Comparison of ENCODE assay signal across 24 cellular contexts in genomic region chr20:37905969-37906613, GRCh38. TPM values are rescaled to one million over a fixed set of nuclear protein-coding genes. Genes with fewer than 3 reads are reported as not detected.
DNase-seq lines count a peak whose midpoint lies in the region; ATAC-seq and TF ChIP-seq lines count a peak whose summit lies in the region.
"Had no signal": no experiment of that assay in that cellular context is flagged by ENCODE, and none has a peak within 500 bp of the region (broad histone marks: within the 10 kb centered on the region; RNA-seq: fewer than 3 reads in every experiment).

No MANE protein-coding gene starts in this region.

- H3K27me3 ChIP-seq in right cardiac atrium (ENCODE audit: control insufficient read depth, insufficient read depth) (no peaks in the 10 kb centered on the region), endocrine pancreas (ENCODE audit: control insufficient read depth, insufficient read depth, low read length) (no peaks in the 10 kb centered on the region), osteoblast (ENCODE audit: insufficient read depth, low read length) (peaks cover 30% of the 10 kb centered on the region), transverse colon (peaks cover 78% of the 10 kb centered on the region)

- WGBS in right cardiac atrium = 42% methylated on average over 9 of the region's 9 CpGs
- WGBS in transverse colon (ENCODE audit: low coverage in 1 of 2), 2 donors = 66% methylated on average over 9 of the region's 9 CpGs; no CpG with 5 or more reads in 1 of the 2 donors

- H3K4me2 ChIP-seq in osteoblast (ENCODE audit: insufficient read depth, low read length) = no peak overlapping the region
- H3K4me2 ChIP-seq: KMS-11 had no signal

- ATAC-seq in right cardiac atrium (no peak), left cardiac atrium (no peak), GM21737 (IDR thresholded peaks at IDR 0.05; ENCODE audit: unreplicated experiment) (no peak)
- ATAC-seq: GM23338, PC-3 had no signal

- no peaks in the 10 kb centered on the region for H3K9me3 ChIP-seq in right cardiac atrium (ENCODE audit: control insufficient read depth, low read length)
- no peaks in the 10 kb centered on the region for H3K9me3 ChIP-seq in endocrine pancreas (ENCODE audit: control insufficient read depth, low read length)
- H3K9me3 ChIP-seq in osteoblast (ENCODE audit: low read depth, low read length) = no peaks in the 10 kb centered on the region
- no peaks in the 10 kb centered on the region for H3K9me3 ChIP-seq in transverse colon

- H3K4me3 ChIP-seq in right cardiac atrium (ENCODE audit: low read length) (no peak overlapping the region), endocrine pancreas (ENCODE audit: control insufficient read depth, insufficient read depth, low read length) (no peak overlapping the region), osteoblast (ENCODE audit: insufficient read depth, low read length) (no peak overlapping the region), transverse colon (no peak overlapping the region)
- H3K4me3 ChIP-seq: GM23338, HAP-1 had no signal

- H4K20me1 ChIP-seq in osteoblast (ENCODE audit: insufficient read depth, low read length) = peaks cover 12% of the 10 kb centered on the region

- in situ Hi-C loops in transverse colon (cut with MboI; ENCODE audit: low pct_ligation_motif_present in 1 of 4, low pct_unique_long_range_greater_than_20kb in 1 of 4, low sequenced_read_pairs in 3 of 4) = no loop called here

- no peak for TF ChIP-seq EP300 in transverse colon (IDR thresholded peaks at IDR 0.05; ENCODE audit: low read depth)

- H2AFZ ChIP-seq in osteoblast (ENCODE audit: low read length) = no peak overlapping the region
- H2AFZ ChIP-seq: GM23338 had no signal

- intact Hi-C loops in right cardiac atrium (cut with DNase I) = loop anchor here in 1 of 4 donors (5.0 kb wide), 1 partner anchor 86 kb away; no protein-coding TSS in a partner anchor
- intact Hi-C loops in left cardiac atrium (cut with DNase I) = no loop called here
- intact Hi-C loops in transverse colon (cut with DNase I; ENCODE audit: low total_unique reads) = no loop called here

- DNase-seq in right cardiac atrium (no peak), left cardiac atrium (no peak), SK-N-DZ (ENCODE audit: low spot score) (peak; percentile 63), osteoblast (ENCODE audit: insufficient read length, low spot score, missing footprints) (peak; percentile 83), transverse colon (no peak)
- no peak for DNase-seq in stimulated activated naive CD4-positive, alpha-beta T cell (lab: John Stamatoyannopoulos, UW)
- DNase-seq: C1 segment of cervical spinal cord; CD4-positive, alpha-beta memory T cell; COR-L47; DMS53; IMR-90; MM.1S; NCI-H1694 treated with DMSO at 0.1 percent for 48 hours; NCI-H2081 treated with DMSO at 0.1 percent for 48 hours; NCI-H2171; NCI-H226; NCI-H510A treated with DMSO at 0.1 percent for 48 hours; PC-3; SW 1271 had no signal

- peak overlapping the region; percentile 22 for H3K9ac ChIP-seq in endocrine pancreas (ENCODE audit: control insufficient read depth, insufficient read depth, low read length)
- H3K9ac ChIP-seq: KMS-11 had no signal

- H3K36me3 ChIP-seq in endocrine pancreas (ENCODE audit: control insufficient read depth, insufficient read depth, low read length) = no peaks in the 10 kb centered on the region
- no peaks in the 10 kb centered on the region for H3K36me3 ChIP-seq in osteoblast (ENCODE audit: insufficient read depth, low read length)
- no peaks in the 10 kb centered on the region for H3K36me3 ChIP-seq in transverse colon
- H3K36me3 ChIP-seq: HAP-1 had no signal

- TF ChIP-seq CTCF in osteoblast (IDR thresholded peaks at IDR 0.05; ENCODE audit: extremely low read depth, low read depth, low read length) (no peak), transverse colon (IDR thresholded peaks at IDR 0.05) (no peak)

- no peaks in the 10 kb centered on the region for H3K4me1 ChIP-seq in right cardiac atrium (ENCODE audit: control insufficient read depth, insufficient read depth, low read length)
- no peaks in the 10 kb centered on the region for H3K4me1 ChIP-seq in endocrine pancreas (ENCODE audit: control insufficient read depth, insufficient read depth, low read length)
- H3K4me1 ChIP-seq in osteoblast (ENCODE audit: insufficient read depth, low read length) = peaks cover 15% of the 10 kb centered on the region
- peaks cover 0 to 14% (median 11%) of the 10 kb centered on the region in 4 donors for H3K4me1 ChIP-seq in transverse colon

- no peak for TF ChIP-seq POLR2A in transverse colon (IDR thresholded peaks at IDR 0.05)

- H3K27ac ChIP-seq in right cardiac atrium (ENCODE audit: low read length) (peak overlapping the region; percentile 14), osteoblast (ENCODE audit: low read depth, low read length) (no peak overlapping the region), transverse colon (no peak overlapping the region)
- H3K27ac ChIP-seq: KMS-11 had no signal

- no peaks in the 10 kb centered on the region for H3K79me2 ChIP-seq in osteoblast (ENCODE audit: insufficient read depth, low read length)

RNA-seq across cellular contexts. Expression of gene VSTM2L, which starts 3.2 kb away (rescaled TPM):
- total RNA-seq in right cardiac atrium (100 to 1,000 TPM; 120 to 164 (median 143) TPM), left cardiac atrium (100 to 1,000 TPM; 139 to 158 TPM), osteoblast (2.5 and 2.9 TPM in 2 replicates), transverse colon (1 to 10 TPM in 3 of 4 donors, not detected in 1; 3.0 to 6.6 (median 3.0) TPM)
- polyA plus RNA-seq in right cardiac atrium = 122 TPM
- 11.6 and 15.9 TPM in 2 replicates for polyA plus RNA-seq in SK-N-DZ (2014; cell fraction: cytosol; rRNA removed)
- polyA plus RNA-seq in SK-N-DZ (2014; cell fraction: nucleus; rRNA removed) = 6.4 and 8.6 TPM in 2 replicates
- total RNA-seq: CD4-positive, alpha-beta memory T cell had no signal
- polyA plus RNA-seq: CD4-positive, alpha-beta memory T cell had no signal

Comparison
In these comparisons a context has a peak if more than half of its experiments do, and no peak if none do; other contexts are left out.
1. DNase-seq: peak in SK-N-DZ (single experiment) and osteoblast (single experiment); none in right cardiac atrium (0 of 3), left cardiac atrium (single experiment), transverse colon (single experiment) and stimulated activated naive CD4-positive, alpha-beta T cell (0 of 6).
2. RNA of gene VSTM2L, which starts 3.2 kb away (total RNA-seq): 120 to 164 TPM in right cardiac atrium and 139 to 158 TPM in left cardiac atrium; 3.0 to 6.6 TPM in transverse colon and 2.5 to 2.9 TPM in osteoblast; every median in the first group is over 10 times any median in the second.